Comparison of ENCODE assay signal across 1 cellular context in genomic region chr1:46544561-46545240, GRCh38.
TF ChIP-seq lines count a peak whose summit lies in the region.

No MANE protein-coding gene starts in this region.

TF ChIP-seq in K562, 482 proteins besides CTCF, POLR2A, EP300 and RAD21 (continued from another document and continues in another):
- TF ChIP-seq, protein P1, sequence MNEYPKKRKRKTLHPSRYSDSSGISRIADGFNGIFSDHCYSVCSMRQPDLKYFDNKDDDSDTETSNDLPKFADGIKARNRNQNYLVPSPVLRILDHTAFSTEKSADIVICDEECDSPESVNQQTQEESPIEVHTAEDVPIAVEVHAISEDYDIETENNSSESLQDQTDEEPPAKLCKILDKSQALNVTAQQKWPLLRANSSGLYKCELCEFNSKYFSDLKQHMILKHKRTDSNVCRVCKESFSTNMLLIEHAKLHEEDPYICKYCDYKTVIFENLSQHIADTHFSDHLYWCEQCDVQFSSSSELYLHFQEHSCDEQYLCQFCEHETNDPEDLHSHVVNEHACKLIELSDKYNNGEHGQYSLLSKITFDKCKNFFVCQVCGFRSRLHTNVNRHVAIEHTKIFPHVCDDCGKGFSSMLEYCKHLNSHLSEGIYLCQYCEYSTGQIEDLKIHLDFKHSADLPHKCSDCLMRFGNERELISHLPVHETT (CRISPR knock-in tag; conservative IDR thresholded peaks at IDR 0.05 in 1 of 2, IDR thresholded peaks at IDR 0.05 in 1 of 2), result peak in 1 of 2 experiments; percentile 75; a peak in 1 of 4 replicates
- TF ChIP-seq PYGO2 (tag; IDR thresholded peaks at IDR 0.05) (no peak; the same call in 1 of the 2 replicates), ZNF785 (CRISPR knock-in tag; IDR thresholded peaks at IDR 0.05) (no peak), ZNF174 (CRISPR knock-in tag; IDR thresholded peaks at IDR 0.05) (no peak), MXI1 (IDR thresholded peaks at IDR 0.05; ENCODE audit: low read depth, low read length) (no peak), HBP1 (CRISPR knock-in tag; IDR thresholded peaks at IDR 0.05) (peak; percentile 49; the same call in 1 of the 2 replicates), MAX (CRISPR knock-in tag; IDR thresholded peaks at IDR 0.05) (peak; percentile 60; the same call in 1 of the 2 replicates), BRCA1 (IDR thresholded peaks at IDR 0.05) (no peak), BRCA1 (CRISPR knock-in tag; IDR thresholded peaks at IDR 0.05) (no peak), ZNF561 (CRISPR knock-in tag; conservative IDR thresholded peaks at IDR 0.05) (no peak), FIP1L1 (IDR thresholded peaks at IDR 0.05; ENCODE audit: low read depth, low read length, poor library complexity, severe bottlenecking) (no peak), ZNF77 (CRISPR knock-in tag; IDR thresholded peaks at IDR 0.05) (no peak), NUFIP1 (IDR thresholded peaks at IDR 0.05; ENCODE audit: partially characterized antibody) (no peak), ILK (tag; IDR thresholded peaks at IDR 0.05; ENCODE audit: borderline replicate concordance, low read depth) (no peak), ZBTB17 (CRISPR knock-in tag; IDR thresholded peaks at IDR 0.05) (peak; percentile 87), RBM17 (IDR thresholded peaks at IDR 0.05; ENCODE audit: borderline replicate concordance, low read depth, low read length) (no peak)
- TF ChIP-seq, protein P2, sequence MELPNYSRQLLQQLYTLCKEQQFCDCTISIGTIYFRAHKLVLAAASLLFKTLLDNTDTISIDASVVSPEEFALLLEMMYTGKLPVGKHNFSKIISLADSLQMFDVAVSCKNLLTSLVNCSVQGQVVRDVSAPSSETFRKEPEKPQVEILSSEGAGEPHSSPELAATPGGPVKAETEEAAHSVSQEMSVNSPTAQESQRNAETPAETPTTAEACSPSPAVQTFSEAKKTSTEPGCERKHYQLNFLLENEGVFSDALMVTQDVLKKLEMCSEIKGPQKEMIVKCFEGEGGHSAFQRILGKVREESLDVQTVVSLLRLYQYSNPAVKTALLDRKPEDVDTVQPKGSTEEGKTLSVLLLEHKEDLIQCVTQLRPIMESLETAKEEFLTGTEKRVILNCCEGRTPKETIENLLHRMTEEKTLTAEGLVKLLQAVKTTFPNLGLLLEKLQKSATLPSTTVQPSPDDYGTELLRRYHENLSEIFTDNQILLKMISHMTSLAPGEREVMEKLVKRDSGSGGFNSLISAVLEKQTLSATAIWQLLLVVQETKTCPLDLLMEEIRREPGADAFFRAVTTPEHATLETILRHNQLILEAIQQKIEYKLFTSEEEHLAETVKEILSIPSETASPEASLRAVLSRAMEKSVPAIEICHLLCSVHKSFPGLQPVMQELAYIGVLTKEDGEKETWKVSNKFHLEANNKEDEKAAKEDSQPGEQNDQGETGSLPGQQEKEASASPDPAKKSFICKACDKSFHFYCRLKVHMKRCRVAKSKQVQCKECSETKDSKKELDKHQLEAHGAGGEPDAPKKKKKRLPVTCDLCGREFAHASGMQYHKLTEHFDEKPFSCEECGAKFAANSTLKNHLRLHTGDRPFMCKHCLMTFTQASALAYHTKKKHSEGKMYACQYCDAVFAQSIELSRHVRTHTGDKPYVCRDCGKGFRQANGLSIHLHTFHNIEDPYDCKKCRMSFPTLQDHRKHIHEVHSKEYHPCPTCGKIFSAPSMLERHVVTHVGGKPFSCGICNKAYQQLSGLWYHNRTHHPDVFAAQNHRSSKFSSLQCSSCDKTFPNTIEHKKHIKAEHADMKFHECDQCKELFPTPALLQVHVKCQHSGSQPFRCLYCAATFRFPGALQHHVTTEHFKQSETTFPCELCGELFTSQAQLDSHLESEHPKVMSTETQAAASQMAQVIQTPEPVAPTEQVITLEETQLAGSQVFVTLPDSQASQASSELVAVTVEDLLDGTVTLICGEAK (IDR thresholded peaks at IDR 0.05), result no peak
- TF ChIP-seq, protein P2 (CRISPR knock-in tag; IDR thresholded peaks at IDR 0.05), result no peak
- TF ChIP-seq, protein P3, sequence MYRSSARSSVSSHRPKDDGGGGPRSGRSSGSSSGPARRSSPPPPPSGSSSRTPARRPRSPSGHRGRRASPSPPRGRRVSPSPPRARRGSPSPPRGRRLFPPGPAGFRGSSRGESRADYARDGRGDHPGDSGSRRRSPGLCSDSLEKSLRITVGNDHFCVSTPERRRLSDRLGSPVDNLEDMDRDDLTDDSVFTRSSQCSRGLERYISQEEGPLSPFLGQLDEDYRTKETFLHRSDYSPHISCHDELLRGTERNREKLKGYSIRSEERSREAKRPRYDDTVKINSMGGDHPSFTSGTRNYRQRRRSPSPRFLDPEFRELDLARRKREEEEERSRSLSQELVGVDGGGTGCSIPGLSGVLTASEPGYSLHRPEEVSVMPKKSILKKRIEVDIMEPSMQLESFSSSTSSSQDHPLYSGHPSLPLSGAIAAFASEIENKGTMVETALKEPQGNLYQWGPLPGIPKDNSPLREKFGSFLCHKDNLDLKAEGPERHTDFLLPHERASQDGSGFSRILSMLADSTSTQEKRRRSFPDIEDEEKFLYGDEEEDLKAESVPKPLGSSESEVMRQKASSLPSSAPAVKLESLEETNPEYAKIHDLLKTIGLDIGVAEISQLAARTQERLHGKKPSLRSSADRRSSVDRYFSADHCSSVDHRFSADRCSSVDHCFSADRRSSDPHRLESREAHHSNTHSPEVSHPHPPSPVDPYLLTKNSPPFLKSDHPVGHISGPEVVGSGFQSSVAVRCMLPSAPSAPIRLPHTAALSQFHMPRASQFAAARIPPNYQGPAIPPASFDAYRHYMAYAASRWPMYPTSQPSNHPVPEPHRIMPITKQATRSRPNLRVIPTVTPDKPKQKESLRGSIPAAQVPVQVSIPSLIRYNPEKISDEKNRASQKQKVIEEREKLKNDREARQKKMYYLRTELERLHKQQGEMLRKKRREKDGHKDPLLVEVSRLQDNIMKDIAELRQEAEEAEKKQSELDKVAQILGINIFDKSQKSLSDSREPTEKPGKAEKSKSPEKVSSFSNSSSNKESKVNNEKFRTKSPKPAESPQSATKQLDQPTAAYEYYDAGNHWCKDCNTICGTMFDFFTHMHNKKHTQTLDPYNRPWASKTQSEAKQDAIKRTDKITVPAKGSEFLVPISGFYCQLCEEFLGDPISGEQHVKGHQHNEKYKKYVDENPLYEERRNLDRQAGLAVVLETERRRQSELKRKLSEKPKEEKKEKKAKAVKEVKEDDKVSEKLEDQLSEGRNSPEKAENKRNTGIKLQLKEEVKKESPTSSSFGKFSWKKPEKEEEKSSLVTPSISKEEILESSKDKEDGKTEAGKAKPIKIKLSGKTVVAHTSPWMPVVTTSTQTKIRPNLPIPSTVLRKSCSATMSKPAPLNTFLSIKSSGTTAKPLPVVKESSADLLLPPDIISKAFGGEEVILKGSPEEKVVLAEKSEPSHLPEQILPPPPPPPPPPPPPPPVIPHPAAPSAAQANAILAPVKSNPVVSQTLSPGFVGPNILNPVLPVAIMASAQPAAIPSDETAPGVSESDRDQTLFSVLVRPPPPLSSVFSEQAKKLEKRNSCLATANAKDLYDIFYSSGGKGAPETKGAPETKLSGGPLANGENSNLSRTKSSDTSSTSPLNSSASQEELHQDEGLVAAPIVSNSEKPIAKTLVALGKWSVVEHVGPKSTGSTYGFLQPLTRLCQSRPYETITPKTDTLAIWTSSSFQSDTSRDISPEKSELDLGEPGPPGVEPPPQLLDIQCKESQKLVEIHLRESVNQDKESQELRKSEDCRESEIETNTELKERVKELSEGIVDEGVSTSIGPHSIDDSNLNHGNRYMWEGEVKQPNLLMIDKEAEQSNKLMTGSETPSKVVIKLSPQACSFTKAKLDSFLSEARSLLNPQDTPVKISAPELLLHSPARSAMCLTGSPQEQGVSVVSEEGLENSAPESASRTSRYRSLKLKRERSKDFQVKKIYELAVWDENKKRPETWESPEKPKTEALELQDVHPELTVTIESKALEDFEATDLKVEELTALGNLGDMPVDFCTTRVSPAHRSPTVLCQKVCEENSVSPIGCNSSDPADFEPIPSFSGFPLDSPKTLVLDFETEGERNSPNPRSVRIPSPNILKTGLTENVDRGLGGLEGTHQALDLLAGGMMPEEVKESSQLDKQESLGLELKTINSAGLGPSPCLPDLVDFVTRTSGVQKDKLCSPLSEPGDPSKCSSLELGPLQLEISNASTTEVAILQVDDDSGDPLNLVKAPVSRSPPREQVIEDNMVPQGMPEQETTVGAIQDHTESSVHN (IDR thresholded peaks at IDR 0.05; ENCODE audit: borderline replicate concordance in 1 of 2, low read depth in 1 of 2), result no peak
- TF ChIP-seq, protein P4, sequence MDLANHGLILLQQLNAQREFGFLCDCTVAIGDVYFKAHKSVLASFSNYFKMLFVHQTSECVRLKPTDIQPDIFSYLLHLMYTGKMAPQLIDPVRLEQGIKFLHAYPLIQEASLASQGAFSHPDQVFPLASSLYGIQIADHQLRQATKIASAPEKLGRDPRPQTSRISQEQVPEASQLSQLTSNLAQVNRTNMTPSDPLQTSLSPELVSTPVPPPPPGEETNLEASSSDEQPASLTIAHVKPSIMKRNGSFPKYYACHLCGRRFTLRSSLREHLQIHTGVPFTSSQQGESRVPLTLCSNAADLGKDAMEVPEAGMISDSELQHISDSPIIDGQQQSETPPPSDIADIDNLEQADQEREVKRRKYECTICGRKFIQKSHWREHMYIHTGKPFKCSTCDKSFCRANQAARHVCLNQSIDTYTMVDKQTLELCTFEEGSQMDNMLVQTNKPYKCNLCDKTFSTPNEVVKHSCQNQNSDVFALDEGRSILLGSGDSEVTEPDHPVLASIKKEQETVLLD (IDR thresholded peaks at IDR 0.05), result peak; percentile 71
- TF ChIP-seq, protein P5, sequence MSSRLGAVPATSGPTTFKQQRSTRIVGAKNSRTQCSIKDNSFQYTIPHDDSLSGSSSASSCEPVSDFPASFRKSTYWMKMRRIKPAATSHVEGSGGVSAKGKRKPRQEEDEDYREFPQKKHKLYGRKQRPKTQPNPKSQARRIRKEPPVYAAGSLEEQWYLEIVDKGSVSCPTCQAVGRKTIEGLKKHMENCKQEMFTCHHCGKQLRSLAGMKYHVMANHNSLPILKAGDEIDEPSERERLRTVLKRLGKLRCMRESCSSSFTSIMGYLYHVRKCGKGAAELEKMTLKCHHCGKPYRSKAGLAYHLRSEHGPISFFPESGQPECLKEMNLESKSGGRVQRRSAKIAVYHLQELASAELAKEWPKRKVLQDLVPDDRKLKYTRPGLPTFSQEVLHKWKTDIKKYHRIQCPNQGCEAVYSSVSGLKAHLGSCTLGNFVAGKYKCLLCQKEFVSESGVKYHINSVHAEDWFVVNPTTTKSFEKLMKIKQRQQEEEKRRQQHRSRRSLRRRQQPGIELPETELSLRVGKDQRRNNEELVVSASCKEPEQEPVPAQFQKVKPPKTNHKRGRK (tag; IDR thresholded peaks at IDR 0.05), result no peak
- TF ChIP-seq, protein P6, sequence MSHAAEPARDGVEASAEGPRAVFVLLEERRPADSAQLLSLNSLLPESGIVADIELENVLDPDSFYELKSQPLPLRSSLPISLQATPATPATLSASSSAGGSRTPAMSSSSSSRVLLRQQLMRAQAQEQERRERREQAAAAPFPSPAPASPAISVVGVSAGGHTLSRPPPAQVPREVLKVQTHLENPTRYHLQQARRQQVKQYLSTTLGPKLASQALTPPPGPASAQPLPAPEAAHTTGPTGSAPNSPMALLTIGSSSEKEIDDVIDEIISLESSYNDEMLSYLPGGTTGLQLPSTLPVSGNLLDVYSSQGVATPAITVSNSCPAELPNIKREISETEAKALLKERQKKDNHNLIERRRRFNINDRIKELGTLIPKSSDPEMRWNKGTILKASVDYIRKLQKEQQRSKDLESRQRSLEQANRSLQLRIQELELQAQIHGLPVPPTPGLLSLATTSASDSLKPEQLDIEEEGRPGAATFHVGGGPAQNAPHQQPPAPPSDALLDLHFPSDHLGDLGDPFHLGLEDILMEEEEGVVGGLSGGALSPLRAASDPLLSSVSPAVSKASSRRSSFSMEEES (CRISPR knock-in tag; IDR thresholded peaks at IDR 0.05), result peak; percentile 57
